Comparison of ENCODE assay signal across 9 cellular contexts in genomic region chr19:17830567-17831418, GRCh38. TPM values are rescaled to one million over a fixed set of nuclear protein-coding genes. Genes with fewer than 3 reads are reported as not detected.
A peak's percentile ranks its signal among the peaks of the same experiment; 100 is the strongest.
DNase-seq lines count a peak whose midpoint lies in the region; ATAC-seq, FAIRE-seq and TF ChIP-seq lines count a peak whose summit lies in the region.
"Had no signal": no experiment of that assay in that cellular context is flagged by ENCODE, and none has a peak within 500 bp of the region (broad histone marks: within the 10 kb centered on the region; RNA-seq: fewer than 3 reads in every experiment).

No MANE protein-coding gene starts in this region.

- intact Hi-C loops in uterus (cut with DNase I; ENCODE audit: low total_unique reads), result no loop called here

- peak overlapping the region; percentile 60 for H2AFZ ChIP-seq in neural cell (ENCODE audit: low read depth, low read length)

- H3K9me2 ChIP-seq in neural cell (ENCODE audit: insufficient read depth, low read length), result no peaks in the 10 kb centered on the region

- FAIRE-seq in GM12891 (lab: Jason Lieb, UNC), result no peak

- TF ChIP-seq RAD21 in neural cell (conservative IDR thresholded peaks at IDR 0.05), result no peak

- TF ChIP-seq POLR2A in GM12891 (IDR thresholded peaks at IDR 0.05; ENCODE audit: low read depth, low read length) (no peak), uterus (IDR thresholded peaks at IDR 0.05) (no peak)

- H3K4me1 ChIP-seq in uterus, result no peaks in the 10 kb centered on the region

- H3K9me3 ChIP-seq in neural cell (ENCODE audit: low read length), result no peaks in the 10 kb centered on the region
- H3K9me3 ChIP-seq in uterus, result no peaks in the 10 kb centered on the region

- H3F3A ChIP-seq in neural cell (ENCODE audit: insufficient read depth, low read length, poor library complexity, severe bottlenecking), result no peaks in the 10 kb centered on the region

- peak overlapping the region; percentile 54 for H3K9ac ChIP-seq in neural cell (ENCODE audit: low read length)

- peak; percentile 90 for DNase-seq in GM12891 (ENCODE audit: insufficient read length, low spot score)
- peak; percentile 89 for DNase-seq in NCI-H2171 (lab: John Stamatoyannopoulos, UW)
- peak; percentile 49 for DNase-seq in activated T-cell treated with anti-CD3 and anti-CD28 coated beads for 24 hours (ENCODE audit: low read depth)
- DNase-seq in fibroblast of the aortic adventitia (ENCODE audit: low read depth), result peak; percentile 63
- peak; percentile 48 to 55 for DNase-seq in uterus

- H3K4me3 ChIP-seq in fibroblast of the aortic adventitia (ENCODE audit: low read depth, low read length) (peak overlapping the region; percentile 22), neural cell (ENCODE audit: low read length) (peak overlapping the region; percentile 67), uterus (peak overlapping the region in 1 of 2 donors; percentile 34)
- H3K4me3 ChIP-seq: SK-N-MC had no signal

- TF ChIP-seq EP300 in neural cell (conservative IDR thresholded peaks at IDR 0.05; ENCODE audit: poor library complexity, severe bottlenecking), result no peak

- H3K36me3 ChIP-seq in neural cell (ENCODE audit: insufficient read depth, low read length), result no peaks in the 10 kb centered on the region
- no peaks in the 10 kb centered on the region for H3K36me3 ChIP-seq in uterus

- H3K27ac ChIP-seq in neural cell (ENCODE audit: low read length) (peak overlapping the region; percentile 51), uterus (no peak overlapping the region)
- H3K27ac ChIP-seq: SK-N-MC had no signal

- no peak for TF ChIP-seq CTCF in fibroblast of the aortic adventitia (IDR thresholded peaks at IDR 0.05; ENCODE audit: insufficient read depth, low read length)
- TF ChIP-seq CTCF in neural cell (IDR thresholded peaks at IDR 0.05; ENCODE audit: poor library complexity, severe bottlenecking), result no peak
- TF ChIP-seq CTCF in uterus (IDR thresholded peaks at IDR 0.05), result no peak

- H3K79me2 ChIP-seq in neural cell (replicated peaks; ENCODE audit: insufficient read depth, low read length), result no peaks in the 10 kb centered on the region

- H3K27me3 ChIP-seq in neural cell (ENCODE audit: insufficient read depth, low read depth, low read length), result no peaks in the 10 kb centered on the region
- H3K27me3 ChIP-seq in uterus, result no peaks in the 10 kb centered on the region

- no peaks in the 10 kb centered on the region for H4K20me1 ChIP-seq in neural cell (ENCODE audit: insufficient read depth)

- H3K4me2 ChIP-seq in neural cell (ENCODE audit: low read length), result peak overlapping the region; percentile 46

- ATAC-seq in GM19467 (IDR thresholded peaks at IDR 0.05; ENCODE audit: unreplicated experiment) (no peak), HG03280 (IDR thresholded peaks at IDR 0.05; ENCODE audit: unreplicated experiment) (no peak)

TF ChIP-seq in GM12891, 5 proteins besides CTCF, POLR2A, EP300 and RAD21:
- TF ChIP-seq TAF1 (IDR thresholded peaks at IDR 0.05; ENCODE audit: low read depth, low read length) (no peak), PAX5 (IDR thresholded peaks at IDR 0.05; ENCODE audit: insufficient read depth, low read length, severe bottlenecking) (no peak), SPI1 (IDR thresholded peaks at IDR 0.05; ENCODE audit: low read depth, low read length) (peak; percentile 24; the same call in 1 of the 2 replicates), POU2F2 (IDR thresholded peaks at IDR 0.05; ENCODE audit: low read depth, low read length) (no peak)

TF ChIP-seq in neural cell, 6 proteins besides CTCF, POLR2A, EP300 and RAD21:
- no peak for TF ChIP-seq SMC3 (conservative IDR thresholded peaks at IDR 0.05; ENCODE audit: poor library complexity)
- no peak for TF ChIP-seq POLR2AphosphoS5 (IDR thresholded peaks at IDR 0.05)
- no peak for TF ChIP-seq MXI1 (conservative IDR thresholded peaks at IDR 0.05; ENCODE audit: poor library complexity, severe bottlenecking)
- no peak for TF ChIP-seq TAF1 (IDR thresholded peaks at IDR 0.05; ENCODE audit: low read depth)
- no peak for TF ChIP-seq EZH2 (IDR thresholded peaks at IDR 0.05; ENCODE audit: borderline replicate concordance, insufficient read depth, low read length, poor library complexity, severe bottlenecking)
- TF ChIP-seq REST (IDR thresholded peaks at IDR 0.05; ENCODE audit: borderline replicate concordance), result no peak

RNA-seq across cellular contexts. Expression of gene INSL3, which starts 9.5 kb away (rescaled TPM):
- polyA plus RNA-seq in GM12891 (2012; ENCODE audit: low read depth, missing spikeins), result 3.8 TPM
- not detected in 2 replicates for total RNA-seq in fibroblast of the aortic adventitia (ENCODE audit: low replicate concordance)
- not detected in 2 replicates for polyA plus RNA-seq in neural cell
- not detected in 2 replicates for polyA minus RNA-seq in neural cell
- total RNA-seq in uterus, result not detected

RNA-seq across cellular contexts. Expression of gene JAK3, which starts 17.0 kb away (rescaled TPM):
- polyA plus RNA-seq in GM12891 (2012; ENCODE audit: low read depth, missing spikeins), result 19.1 TPM
- total RNA-seq in fibroblast of the aortic adventitia (ENCODE audit: low replicate concordance) (1.3 and 2.7 TPM in 2 replicates), uterus (1 to 10 TPM in 2 of 4 donors, under 1 TPM in 2; under 0.01 to 8.1 (median 2.7) TPM)
- 0.04 and 0.11 TPM in 2 replicates for polyA plus RNA-seq in neural cell
- polyA minus RNA-seq in neural cell, result 0.12 and 0.24 TPM in 2 replicates

RNA-seq across cellular contexts. Expression of gene RPL18A, which starts 28.9 kb away (rescaled TPM):
- 5,111 TPM for polyA plus RNA-seq in GM12891 (2012; ENCODE audit: low read depth, missing spikeins)
- 1,681 and 2,030 TPM in 2 replicates for total RNA-seq in fibroblast of the aortic adventitia (ENCODE audit: low replicate concordance)
- 668 and 681 TPM in 2 replicates for polyA plus RNA-seq in neural cell
- polyA minus RNA-seq in neural cell, result 264 and 265 TPM in 2 replicates
- total RNA-seq in uterus, result 1,000 to 10,000 TPM in 3 of 4 donors, 100 to 1,000 TPM in 1; 649 to 2,637 (median 1,942) TPM

RNA-seq across cellular contexts. Expression of gene B3GNT3, which starts 35.9 kb away (rescaled TPM):
- not detected for polyA plus RNA-seq in GM12891 (2012; ENCODE audit: low read depth, missing spikeins)
- total RNA-seq in fibroblast of the aortic adventitia (ENCODE audit: low replicate concordance) (not detected in 2 replicates), uterus (1 to 10 TPM in 1 of 4 donors, not detected in 3; 1.4 TPM)
- polyA plus RNA-seq in neural cell, result not detected in 2 replicates
- not detected in 2 replicates for polyA minus RNA-seq in neural cell

RNA-seq across cellular contexts. Expression of gene SLC5A5, which starts 41.0 kb away (rescaled TPM):
- 0.14 TPM for polyA plus RNA-seq in GM12891 (2012; ENCODE audit: low read depth, missing spikeins)
- total RNA-seq in fibroblast of the aortic adventitia (ENCODE audit: low replicate concordance) (not detected in 2 replicates), uterus (not detected)
- polyA plus RNA-seq in neural cell, result not detected in 2 replicates
- not detected in 2 replicates for polyA minus RNA-seq in neural cell
